ENCODE assay signal across 8 cellular contexts in genomic region chr10:132185601-132186487, GRCh38. TPM values are rescaled to one million over a fixed set of nuclear protein-coding genes. Genes with fewer than 3 reads are reported as not detected.
A peak's percentile ranks its signal among the peaks of the same experiment; 100 is the strongest.
DNase-seq lines count a peak whose midpoint lies in the region; TF ChIP-seq lines count a peak whose summit lies in the region.

No MANE protein-coding gene starts in this region.

- intact Hi-C loops in dorsolateral prefrontal cortex (cut with DNase I) = no loop called here
- intact Hi-C loops in thyroid gland (cut with DNase I) = no loop called here

- no peaks in the 10 kb centered on the region for H3K36me3 ChIP-seq in thyroid gland

- TF ChIP-seq POLR2A in thyroid gland (IDR thresholded peaks at IDR 0.05) = no peak

- 1% methylated on average over 13 to 16 of the region's 99 CpGs for WGBS in thyroid gland, 2 donors

- H3K4me1 ChIP-seq in thyroid gland = peaks cover 10 to 29% of the 10 kb centered on the region in 2 donors

- H3K9me3 ChIP-seq in thyroid gland = no peaks in the 10 kb centered on the region

- TF ChIP-seq CTCF in HFF-Myc (IDR thresholded peaks at IDR 0.05; ENCODE audit: low read depth, low read length, missing control alignments) (no peak), dorsolateral prefrontal cortex (IDR thresholded peaks at IDR 0.05 in 54 of 56, conservative IDR thresholded peaks at IDR 0.05 in 2 of 56; ENCODE audit: low read depth in 1 of 56, partially characterized antibody in 56 of 56) (no peak), thyroid gland (IDR thresholded peaks at IDR 0.05) (no peak)

- peak overlapping the region in 49 of 59 donors; percentile 8 to 82 (median 61) for H3K27ac ChIP-seq in dorsolateral prefrontal cortex
- no peak overlapping the region for H3K27ac ChIP-seq in thyroid gland

- H3K27me3 ChIP-seq in dorsolateral prefrontal cortex = peaks cover 0 to 6% (median 0%) of the 10 kb centered on the region in 45 donors
- peaks cover 7% of the 10 kb centered on the region for H3K27me3 ChIP-seq in thyroid gland

- DNase-seq in HFF-Myc (ENCODE audit: extremely low read depth, low read depth) (no peak), dorsolateral prefrontal cortex (peak in 1 of 10 donors; percentile 34), midbrain (lab: John Stamatoyannopoulos, UW) (peak; percentile 12), thyroid gland (peak; percentile 55 to 63), pons (ENCODE audit: low spot score) (no peak), NCI-H1694 (lab: John Stamatoyannopoulos, UW) (no peak), NOMO-1 (lab: John Stamatoyannopoulos, UW; ENCODE audit: unreplicated experiment in 2 of 2) (no peak)
- DNase-seq in activated CD4-positive, alpha-beta T cell treated with anti-CD3 and anti-CD28 coated beads for 4 hours = peak; percentile 31 to 34

- H3K4me3 ChIP-seq in HFF-Myc (replicated peaks; ENCODE audit: low read depth, low read length) (0 out of 2 replicates have a peak overlapping the region, but pooled peaks have one; percentile 11), dorsolateral prefrontal cortex (peak overlapping the region; percentile 26 to 81 (median 67)), thyroid gland (replicated peaks in 1 of 3) (no peak overlapping the region)

RNA-seq across cellular contexts. Expression of gene DPYSL4, which starts 0.9 kb away (rescaled TPM):
- total RNA-seq in dorsolateral prefrontal cortex = 10 to 100 TPM; 39.1 to 85.2 (median 53.3) TPM
- 1 to 10 TPM in 1 of 4 donors, under 1 TPM in 3; 0.54 to 1.5 (median 0.81) TPM for total RNA-seq in thyroid gland

Comparison
In these comparisons a context has a peak if more than half of its experiments do, and no peak if none do; other contexts are left out.
1. DNase-seq: peak in activated CD4-positive, alpha-beta T cell treated with anti-CD3 and anti-CD28 coated beads for 4 hours (2 of 2), midbrain (single experiment) and thyroid gland (2 of 2); none in HFF-Myc (single experiment), pons (single experiment), NCI-H1694 (single experiment) and NOMO-1 (0 of 2).
2. H3K4me3 ChIP-seq: peak in HFF-Myc (single experiment) and dorsolateral prefrontal cortex (59 of 59); none in thyroid gland (0 of 3).
3. H3K27ac ChIP-seq: peak in dorsolateral prefrontal cortex (49 of 59); none in thyroid gland (0 of 3).
4. RNA of gene DPYSL4, which starts 0.9 kb away (total RNA-seq): 39.1 to 85.2 TPM in dorsolateral prefrontal cortex; 0.54 to 1.5 TPM in thyroid gland; every median in the first group is over 10 times any median in the second.